Comparison of ENCODE assay signal across 15 cellular contexts in the genomic region with DNA sequence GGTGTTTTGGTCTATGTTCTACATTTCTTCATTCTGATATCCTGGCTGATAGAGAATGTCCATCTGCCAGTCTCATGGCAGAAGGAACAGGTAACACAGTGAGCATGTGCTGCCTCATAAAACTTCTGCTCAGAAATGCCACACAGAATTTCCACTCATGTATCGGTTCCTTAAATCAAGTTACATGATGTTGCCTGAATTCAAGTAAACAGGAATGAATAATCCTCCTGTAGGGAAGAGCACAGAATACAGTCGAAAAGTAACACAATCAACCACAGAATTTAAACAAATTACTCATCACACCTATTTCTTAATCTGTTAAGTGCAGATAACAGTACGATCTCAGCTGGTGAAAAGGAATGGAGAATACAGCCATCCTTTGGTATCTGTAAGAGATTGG.
DNase-seq lines count a peak whose midpoint lies in the region; ATAC-seq, FAIRE-seq and TF ChIP-seq lines count a peak whose summit lies in the region.
"Had no signal": no experiment of that assay in that cellular context is flagged by ENCODE, and none has a peak within 500 bp of the region (broad histone marks: within the 10 kb centered on the region; RNA-seq: fewer than 3 reads in every experiment).

No MANE protein-coding gene starts in this region.

- H3K36me3 ChIP-seq in K562 (ENCODE audit: control insufficient read depth, insufficient read depth, low read length): no peaks in the 10 kb centered on the region; the same call in 2 of the 3 replicates

- H2AFZ ChIP-seq in K562 (ENCODE audit: low read depth, low read length): no peak overlapping the region

- TF ChIP-seq RAD21 in K562 (CRISPR knock-in tag; conservative IDR thresholded peaks at IDR 0.05 in 1 of 2, IDR thresholded peaks at IDR 0.05 in 1 of 2): no peak

- 0 out of 3 replicates have a peak, but pooled peaks cover 4% of the 10 kb centered on the region for H3K79me2 ChIP-seq in K562 (ENCODE audit: control insufficient read depth, insufficient read depth, low read length)

- H3K27ac ChIP-seq in K562 (ENCODE audit: extremely low read depth, low read depth, low read length): no peak overlapping the region

- H3K4me3 ChIP-seq in K562: no peak overlapping the region

- POLR2A ChIA-PET in K562 (lab: Yijun Ruan, JAX): interaction anchor here (0.6 kb wide), 1 partner anchor 942 kb away, joined by 3 read pairs; no protein-coding TSS in a partner anchor

- intact Hi-C loops in K562 (cut with micrococcal nuclease): no loop called here

- TF ChIP-seq CTCF in K562 (IDR thresholded peaks at IDR 0.05 in 2 of 3, conservative IDR thresholded peaks at IDR 0.05 in 1 of 3; ENCODE audit: insufficient read depth in 2 of 3, low read depth in 1 of 3, low read length in 3 of 3) (no peak), type B pancreatic cell (conservative IDR thresholded peaks at IDR 0.05) (no peak)

- peak; percentile 40 to 82 for ATAC-seq in activated naive CD4-positive, alpha-beta T cell treated with anti-CD3 and anti-CD28 coated beads, Interleukin-2, amount 50 U/mL, for 72 hours
- ATAC-seq in K562 (no peak), GM21737 (IDR thresholded peaks at IDR 0.05; ENCODE audit: unreplicated experiment) (no peak), HG03521 (IDR thresholded peaks at IDR 0.05; ENCODE audit: unreplicated experiment) (no peak)
- peak; percentile 64 for ATAC-seq in stimulated activated memory B cell treated with anti-CD40 and anti-IgM and Interleukin-4, amounts not matched to agents 10 μg/mL and 1 μg/mL and 100 μg/mL, for 72 hours
- ATAC-seq: Panc1, Right ventricle myocardium inferior had no signal

- H3K4me1 Mint-ChIP-seq in stimulated activated memory B cell treated with anti-CD40 and anti-IgM and Interleukin-4, amounts not matched to agents 10 μg/mL and 1 μg/mL and 100 μg/mL, for 72 hours: peaks cover 12% of the 10 kb centered on the region
- H3K4me1 Mint-ChIP-seq in type B pancreatic cell (ENCODE audit: unreplicated experiment): peaks cover 6% of the 10 kb centered on the region

- no peak for TF ChIP-seq EP300 in K562 (IDR thresholded peaks at IDR 0.05; ENCODE audit: low read length)

- no peaks in the 10 kb centered on the region for H3K9me1 ChIP-seq in K562 (ENCODE audit: control insufficient read depth, insufficient read depth, low read length)

- DNase-seq in activated naive CD4-positive, alpha-beta T cell treated with anti-CD3 and anti-CD28 coated beads, Interleukin-2, amount 50 U/mL, for 72 hours (ENCODE audit: low spot score in 2 of 2): no peak
- DNase-seq in activated naive CD4-positive, alpha-beta T cell (lab: John Stamatoyannopoulos, UW): no peak
- DNase-seq in HCEC 1CT: peak; percentile 39
- DNase-seq in K562 (ENCODE audit: extremely low read depth in 1 of 4, low spot score in 3 of 4): no peak
- DNase-seq in type B pancreatic cell (ENCODE audit: extremely low spot score, unreplicated experiment): no peak
- DNase-seq: CD4-positive, alpha-beta T cell; H7; NCI-H1092; NCI-H774; SK-N-SH had no signal

- no peaks in the 10 kb centered on the region; the same call in 1 of the 2 replicates for H4K20me1 ChIP-seq in K562 (replicated peaks; ENCODE audit: control insufficient read depth, insufficient read depth, low read length)

- FAIRE-seq in K562 (lab: Jason Lieb, UNC): no peak

- in situ Hi-C loops in K562 (cut with MboI): no loop called here

- H3K4me3 Mint-ChIP-seq in stimulated activated memory B cell treated with anti-CD40 and anti-IgM and Interleukin-4, amounts not matched to agents 10 μg/mL and 1 μg/mL and 100 μg/mL, for 72 hours: no peak overlapping the region
- no peak overlapping the region for H3K4me3 Mint-ChIP-seq in type B pancreatic cell
- H3K4me3 Mint-ChIP-seq: CD4-positive, alpha-beta T cell had no signal

- CTCF ChIA-PET in K562 (lab: Yijun Ruan, JAX; ENCODE audit: low intra/inter-chr PET ratio): no interaction called here

- no peak overlapping the region for H3K27ac Mint-ChIP-seq in activated naive CD4-positive, alpha-beta T cell treated with anti-CD3 and anti-CD28 coated beads, Interleukin-2, amount 50 U/mL, for 72 hours
- H3K27ac Mint-ChIP-seq in stimulated activated memory B cell treated with anti-CD40 and anti-IgM and Interleukin-4, amounts not matched to agents 10 μg/mL and 1 μg/mL and 100 μg/mL, for 72 hours: no peak overlapping the region
- no peak overlapping the region for H3K27ac Mint-ChIP-seq in type B pancreatic cell
- H3K27ac Mint-ChIP-seq: CD4-positive, alpha-beta T cell had no signal

- H3K9ac ChIP-seq in K562 (ENCODE audit: insufficient read depth in 1 of 2, low read depth in 2 of 2, low read length in 2 of 2): no peak overlapping the region
- H3K9ac ChIP-seq: SK-N-SH had no signal

- no peaks in the 10 kb centered on the region for H3K27me3 ChIP-seq in K562 (ENCODE audit: control insufficient read depth in 2 of 2, insufficient read depth in 2 of 2, low read length in 2 of 2)

- no TSS peak for BruUV-seq in K562 (replicated peaks; lab: Mats Ljungman, UMichigan)

- H3K9me3 ChIP-seq in K562 (replicated peaks; ENCODE audit: control insufficient read depth, insufficient read depth, low read depth, low read length): no peaks in the 10 kb centered on the region
- H3K9me3 ChIP-seq: SK-N-SH had no signal

- no peak overlapping the region for H3K4me2 ChIP-seq in K562 (ENCODE audit: insufficient read depth, low read length)
- H3K4me2 ChIP-seq: SK-N-SH had no signal

- H3K27me3 Mint-ChIP-seq in stimulated activated memory B cell treated with anti-CD40 and anti-IgM and Interleukin-4, amounts not matched to agents 10 μg/mL and 1 μg/mL and 100 μg/mL, for 72 hours: no peaks in the 10 kb centered on the region
- H3K27me3 Mint-ChIP-seq in type B pancreatic cell: no peaks in the 10 kb centered on the region
- H3K27me3 Mint-ChIP-seq: CD4-positive, alpha-beta T cell had no signal

- H3K36me3 Mint-ChIP-seq in activated naive CD4-positive, alpha-beta T cell treated with anti-CD3 and anti-CD28 coated beads, Interleukin-2, amount 50 U/mL, for 72 hours: no peaks in the 10 kb centered on the region
- no peaks in the 10 kb centered on the region for H3K36me3 Mint-ChIP-seq in stimulated activated memory B cell treated with anti-CD40 and anti-IgM and Interleukin-4, amounts not matched to agents 10 μg/mL and 1 μg/mL and 100 μg/mL, for 72 hours
- H3K36me3 Mint-ChIP-seq in type B pancreatic cell: no peaks in the 10 kb centered on the region

- no peaks in the 10 kb centered on the region for H3K9me3 Mint-ChIP-seq in activated naive CD4-positive, alpha-beta T cell treated with anti-CD3 and anti-CD28 coated beads, Interleukin-2, amount 50 U/mL, for 72 hours
- no peaks in the 10 kb centered on the region for H3K9me3 Mint-ChIP-seq in stimulated activated memory B cell treated with anti-CD40 and anti-IgM and Interleukin-4, amounts not matched to agents 10 μg/mL and 1 μg/mL and 100 μg/mL, for 72 hours
- no peaks in the 10 kb centered on the region for H3K9me3 Mint-ChIP-seq in type B pancreatic cell
- H3K9me3 Mint-ChIP-seq: CD4-positive, alpha-beta T cell had no signal

- no peaks in the 10 kb centered on the region for H3K4me1 ChIP-seq in K562 (replicated peaks in 1 of 2; ENCODE audit: control insufficient read depth in 2 of 2, insufficient read depth in 2 of 2, low read length in 2 of 2)

- no peak for TF ChIP-seq POLR2A in K562 (conservative IDR thresholded peaks at IDR 0.05)

- 50% methylated on average over 3 of the region's 3 CpGs for WGBS in K562 (ENCODE audit: insufficient coverage, low coverage, missing lambda C conversion rate)

TF ChIP-seq in K562, 482 proteins besides CTCF, POLR2A, EP300 and RAD21:
- 0 out of 2 replicates have a peak, but pooled peaks have one; percentile 24 for TF ChIP-seq FOSL1 (tag; conservative IDR thresholded peaks at IDR 0.05)
- no peak for TF ChIP-seq ETV6 (IDR thresholded peaks at IDR 0.05; ENCODE audit: borderline replicate concordance in 1 of 2, low read depth in 2 of 2, low read length in 1 of 2)
- TF ChIP-seq ETV6 (CRISPR knock-in tag; IDR thresholded peaks at IDR 0.05; ENCODE audit: borderline replicate concordance): no peak
TF ChIP-seq in K562: peak in this region for 1.

Comparison
In these comparisons a context has a peak if more than half of its experiments do, and no peak if none do; other contexts are left out.
1. ATAC-seq: peak in activated naive CD4-positive, alpha-beta T cell treated with anti-CD3 and anti-CD28 coated beads, Interleukin-2, amount 50 U/mL, for 72 hours (2 of 2) and stimulated activated memory B cell treated with anti-CD40 and anti-IgM and Interleukin-4, amounts not matched to agents 10 μg/mL and 1 μg/mL and 100 μg/mL, for 72 hours (single experiment); none in K562 (single experiment), GM21737 (single experiment) and HG03521 (single experiment).